ENCODE assay signal across 8 cellular contexts in genomic region chr1:186374313-186375151, GRCh38. TPM values are rescaled to one million over a fixed set of nuclear protein-coding genes. Genes with fewer than 3 reads are reported as not detected.
A peak's percentile ranks its signal among the peaks of the same experiment; 100 is the strongest.
DNase-seq lines count a peak whose midpoint lies in the region; ATAC-seq, FAIRE-seq and TF ChIP-seq lines count a peak whose summit lies in the region.

No MANE protein-coding gene starts in this region.

- intact Hi-C loops in activated T-helper 2 cell treated with anti-CD3 and anti-CD28 coated beads, Interferon-gamma antibody, Interleukin-2, Interleukin-4, amounts not matched to agents 10 μg/mL and 5 μg/mL and 100 μg/mL, durations not matched to agents 14 hours and 24 hours and 36 hours (cut with micrococcal nuclease) = loop anchor here (1.0 to 10.0 kb wide), 7 partner anchors 30 to 1620 kb away; partner anchors contain the start of genes EDEM3 and SWT1
- intact Hi-C loops in ovary (cut with DNase I) = no loop called here

- TF ChIP-seq CTCF in ovary (IDR thresholded peaks at IDR 0.05) = no peak

- no peak for TF ChIP-seq POLR2A in ovary (IDR thresholded peaks at IDR 0.05)

- ATAC-seq in GM19023 (IDR thresholded peaks at IDR 0.05; ENCODE audit: unreplicated experiment) (peak; percentile 34), HG03135 (IDR thresholded peaks at IDR 0.05; ENCODE audit: unreplicated experiment) (peak; percentile 31)

- H3K36me3 ChIP-seq in CD8-positive, alpha-beta memory T cell (ENCODE audit: insufficient read depth, low read length) = peaks cover 20% of the 10 kb centered on the region
- no peaks in the 10 kb centered on the region for H3K36me3 ChIP-seq in ovary

- peaks cover 0 to 2% (median 0%) of the 10 kb centered on the region in 5 donors for H3K9me3 Mint-ChIP-seq in CD8-positive, alpha-beta memory T cell
- no peaks in the 10 kb centered on the region for H3K9me3 Mint-ChIP-seq in activated T-helper 2 cell treated with anti-CD3 and anti-CD28 coated beads, Interferon-gamma antibody, Interleukin-2, Interleukin-4, amounts not matched to agents 10 μg/mL and 5 μg/mL and 100 μg/mL, durations not matched to agents 14 hours and 24 hours and 36 hours

- peak overlapping the region; percentile 92 to 99 (median 97) for H3K4me3 Mint-ChIP-seq in CD8-positive, alpha-beta memory T cell
- H3K4me3 Mint-ChIP-seq in activated T-helper 2 cell treated with anti-CD3 and anti-CD28 coated beads, Interferon-gamma antibody, Interleukin-2, Interleukin-4, amounts not matched to agents 10 μg/mL and 5 μg/mL and 100 μg/mL, durations not matched to agents 14 hours and 24 hours and 36 hours (ENCODE audit: low read depth) = peak overlapping the region; percentile 96

- POLR2A ChIA-PET in CD8-positive, alpha-beta memory T cell (lab: Charles Lee) = interaction anchor here (0.7 to 1.2 kb wide), 3 partner anchors 8 to 1218 kb away, joined by 3 to 5 read pairs (median 4); partner anchors contain the start of genes SWT1 and TRMT1L

- peaks cover 37% of the 10 kb centered on the region for H3K4me1 ChIP-seq in CD8-positive, alpha-beta memory T cell (ENCODE audit: insufficient read depth, low read length)
- peaks cover 4% of the 10 kb centered on the region for H3K4me1 ChIP-seq in ovary (ENCODE audit: insufficient read depth)

- H3K36me3 Mint-ChIP-seq in CD8-positive, alpha-beta memory T cell = peaks cover 3 to 51% (median 9%) of the 10 kb centered on the region in 3 donors
- H3K36me3 Mint-ChIP-seq in activated T-helper 2 cell treated with anti-CD3 and anti-CD28 coated beads, Interferon-gamma antibody, Interleukin-2, Interleukin-4, amounts not matched to agents 10 μg/mL and 5 μg/mL and 100 μg/mL, durations not matched to agents 14 hours and 24 hours and 36 hours (ENCODE audit: low read depth) = peaks cover 39% of the 10 kb centered on the region

- H3K9me3 ChIP-seq in CD8-positive, alpha-beta memory T cell (ENCODE audit: low read length) = no peaks in the 10 kb centered on the region
- no peaks in the 10 kb centered on the region for H3K9me3 ChIP-seq in ovary

- H3K27me3 ChIP-seq in CD8-positive, alpha-beta memory T cell (ENCODE audit: insufficient read depth, low read length, poor library complexity, severe bottlenecking) = no peaks in the 10 kb centered on the region
- no peaks in the 10 kb centered on the region for H3K27me3 ChIP-seq in ovary

- peak in 4 of 5 donors; percentile 2 to 50 (median 22) for DNase-seq in CD8-positive, alpha-beta memory T cell
- peak; percentile 92 for DNase-seq in NCI-H526 treated with DMSO at 0.1 percent for 48 hours (lab: John Stamatoyannopoulos, UW)
- peak; percentile 32 for DNase-seq in activated T-helper 2 cell treated with anti-CD3 and anti-CD28 coated beads, Interferon-gamma antibody, Interleukin-2, Interleukin-4, amounts not matched to agents 10 μg/mL and 5 μg/mL and 100 μg/mL, durations not matched to agents 14 hours and 24 hours and 36 hours (ENCODE audit: low spot score)
- DNase-seq in frontal cortex (ENCODE audit: low spot score in 2 of 2) = peak; percentile 4 to 8
- DNase-seq in ovary = peak in 2 of 5 donors; percentile 13 to 15
- no peak for DNase-seq in T1000 (lab: John Stamatoyannopoulos, UW)

- peaks cover 49 to 73% (median 67%) of the 10 kb centered on the region in 3 donors for H3K4me1 Mint-ChIP-seq in CD8-positive, alpha-beta memory T cell
- H3K4me1 Mint-ChIP-seq in activated T-helper 2 cell treated with anti-CD3 and anti-CD28 coated beads, Interferon-gamma antibody, Interleukin-2, Interleukin-4, amounts not matched to agents 10 μg/mL and 5 μg/mL and 100 μg/mL, durations not matched to agents 14 hours and 24 hours and 36 hours (ENCODE audit: low read depth) = peaks cover 31% of the 10 kb centered on the region

- FAIRE-seq in frontal cortex (lab: Jason Lieb, UNC) = no peak

- WGBS in ovary, 3 donors = 0 to 1% (median 1%) methylated on average over 36 to 37 of the region's 37 CpGs

- peak overlapping the region; percentile 97 for H3K27ac ChIP-seq in CD8-positive, alpha-beta memory T cell (ENCODE audit: low read depth, low read length)
- peak overlapping the region; percentile 92 for H3K27ac ChIP-seq in ovary

- CTCF ChIA-PET in CD8-positive, alpha-beta memory T cell (lab: Charles Lee) = interaction anchor here (0.7 to 1.5 kb wide), 16 partner anchors 8 to 71 kb away, joined by 3 to 11 read pairs (median 4); no protein-coding TSS in a partner anchor

- H3K27me3 Mint-ChIP-seq in CD8-positive, alpha-beta memory T cell = peaks cover 0 to 5% of the 10 kb centered on the region in 2 donors
- H3K27me3 Mint-ChIP-seq in activated T-helper 2 cell treated with anti-CD3 and anti-CD28 coated beads, Interferon-gamma antibody, Interleukin-2, Interleukin-4, amounts not matched to agents 10 μg/mL and 5 μg/mL and 100 μg/mL, durations not matched to agents 14 hours and 24 hours and 36 hours (ENCODE audit: low read depth) = no peaks in the 10 kb centered on the region

- peak overlapping the region; percentile 94 to 100 (median 98) for H3K27ac Mint-ChIP-seq in CD8-positive, alpha-beta memory T cell
- peak overlapping the region; percentile 97 for H3K27ac Mint-ChIP-seq in activated T-helper 2 cell treated with anti-CD3 and anti-CD28 coated beads, Interferon-gamma antibody, Interleukin-2, Interleukin-4, amounts not matched to agents 10 μg/mL and 5 μg/mL and 100 μg/mL, durations not matched to agents 14 hours and 24 hours and 36 hours

- peak overlapping the region; percentile 94 for H3K4me3 ChIP-seq in CD8-positive, alpha-beta memory T cell (ENCODE audit: low read length)
- peak overlapping the region; percentile 90 for H3K4me3 ChIP-seq in ovary

- no peak for TF ChIP-seq EP300 in ovary (IDR thresholded peaks at IDR 0.05)

RNA-seq across cellular contexts. Expression of gene TPR, which starts 0.5 kb away (rescaled TPM):
- 100 to 1,000 TPM; 111 to 117 TPM for total RNA-seq in CD8-positive, alpha-beta memory T cell
- 73.4 TPM for polyA plus RNA-seq in CD8-positive, alpha-beta memory T cell
- total RNA-seq in activated T-helper 2 cell treated with anti-CD3 and anti-CD28 coated beads, Interferon-gamma antibody, Interleukin-2, Interleukin-4, amounts not matched to agents 10 μg/mL and 5 μg/mL and 100 μg/mL, durations not matched to agents 14 hours and 24 hours and 36 hours = 154 and 160 TPM in 2 replicates
- total RNA-seq in frontal cortex (82.7 TPM), ovary (100 to 1,000 TPM in 1 of 7 donors, 10 to 100 TPM in 6; 55.9 to 107 (median 81.3) TPM)
- polyA plus RNA-seq in ovary = 10 to 100 TPM; 26.3 to 28.8 TPM

RNA-seq across cellular contexts. Expression of gene ODR4, which starts 1.1 kb away (rescaled TPM):
- 10 to 100 TPM; 16.0 to 16.3 TPM for total RNA-seq in CD8-positive, alpha-beta memory T cell
- 9.9 TPM for polyA plus RNA-seq in CD8-positive, alpha-beta memory T cell
- total RNA-seq in activated T-helper 2 cell treated with anti-CD3 and anti-CD28 coated beads, Interferon-gamma antibody, Interleukin-2, Interleukin-4, amounts not matched to agents 10 μg/mL and 5 μg/mL and 100 μg/mL, durations not matched to agents 14 hours and 24 hours and 36 hours = 16.1 and 17.0 TPM in 2 replicates
- 64.4 TPM for total RNA-seq in frontal cortex
- total RNA-seq in ovary = 10 to 100 TPM; 13.2 to 19.1 (median 16.7) TPM
- polyA plus RNA-seq in ovary = 10 to 100 TPM; 11.6 to 12.7 TPM
